24 cellular contexts compared by ENCODE assay signal in the genomic region with DNA sequence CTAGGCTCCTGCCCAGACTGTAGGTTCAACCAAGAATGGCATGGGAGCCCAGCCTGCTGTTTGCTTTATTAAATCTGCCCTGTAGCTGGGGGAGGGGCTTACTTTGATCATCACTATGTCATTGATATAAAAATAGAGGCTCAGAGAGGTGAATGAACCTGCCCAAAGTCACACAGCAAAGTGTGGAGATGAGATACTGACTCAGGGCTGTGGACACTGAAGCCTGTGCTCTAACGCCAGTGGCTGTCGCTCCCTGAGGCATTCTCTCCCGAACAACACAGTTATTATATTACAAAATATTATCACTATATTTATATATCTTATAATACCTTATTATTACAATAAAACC. TPM values are rescaled to one million over a fixed set of nuclear protein-coding genes. Genes with fewer than 3 reads are reported as not detected.
"Had no signal": no experiment of that assay in that cellular context is flagged by ENCODE, and none has a peak within 500 bp of the region (broad histone marks: within the 10 kb centered on the region; RNA-seq: fewer than 3 reads in every experiment).

No MANE protein-coding gene starts in this region.

- H3K27ac ChIP-seq: RWPE1 had no signal

- H3K9ac ChIP-seq: SK-N-SH had no signal

- H3K9me3 ChIP-seq: SK-N-SH had no signal

- ATAC-seq: Panc1, PC-3, T-cell had no signal

- H3K4me2 ChIP-seq: SK-N-SH had no signal

- DNase-seq: KBM-7, MV-4-11, NCI-H1092, NCI-H1105 treated with DMSO at 0.1 percent for 48 hours, NCI-H1417 treated with DMSO at 0.1 percent for 48 hours, NCI-H146, NCI-H1694 treated with DMSO at 0.1 percent for 48 hours, NCI-H1930, NCI-H2081 treated with DMSO at 0.1 percent for 48 hours, NCI-H2171, NCI-H226, NCI-H446, NCI-H510A, NCI-H524 treated with DMSO at 0.1 percent for 48 hours, NCI-H774, PC-3, SHP77, SK-N-SH, SW 1271 had no signal

RNA-seq across cellular contexts. Expression of a gene that starts 3.5 kb away (rescaled TPM):
- total RNA-seq: HT1080 had no signal
- polyA plus RNA-seq: IgD-negative memory B cell had no signal
